17 cellular contexts compared by ENCODE assay signal in the genomic region with DNA sequence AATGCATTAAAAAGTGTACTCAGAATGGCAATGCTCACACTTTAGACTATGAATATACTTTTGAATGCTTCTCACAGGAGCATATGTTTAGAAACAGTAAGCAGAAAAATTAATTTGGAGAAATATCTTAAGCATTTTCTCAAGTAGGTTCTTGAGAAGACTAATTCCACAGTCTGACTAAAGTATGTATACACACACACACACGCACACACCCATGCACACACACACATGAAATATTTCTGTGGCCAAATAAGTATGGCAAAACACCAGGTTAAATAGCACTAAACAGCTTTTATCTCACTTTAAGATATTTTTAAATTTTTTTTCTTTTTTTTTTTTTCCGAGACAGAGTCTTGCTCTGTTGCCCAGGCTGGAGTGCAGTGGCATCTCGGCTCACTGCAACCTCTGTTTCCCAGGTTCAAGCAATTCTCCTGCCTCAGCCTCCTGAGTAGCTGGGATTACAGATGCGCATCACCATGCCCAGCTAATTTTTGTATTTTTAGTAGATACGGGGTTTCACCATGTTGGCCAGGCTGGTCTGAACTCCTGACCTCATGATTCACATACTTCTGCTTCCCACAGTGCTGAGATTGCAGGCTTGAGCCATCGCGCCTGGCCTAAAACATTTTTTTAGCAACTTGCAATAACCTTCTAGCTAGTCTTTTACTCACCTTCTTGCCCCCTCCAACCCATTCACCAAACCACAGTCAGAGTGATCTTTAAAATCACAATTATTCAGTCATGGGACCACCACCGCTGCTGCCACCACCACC.
DNase-seq lines count a peak whose midpoint lies in the region; ATAC-seq and TF ChIP-seq lines count a peak whose summit lies in the region.
"Had no signal": no experiment of that assay in that cellular context is flagged by ENCODE, and none has a peak within 500 bp of the region (broad histone marks: within the 10 kb centered on the region; RNA-seq: fewer than 3 reads in every experiment).

No MANE protein-coding gene starts in this region.

- intact Hi-C loops in IMR-90 (cut with micrococcal nuclease) (no loop called here), uterus (cut with DNase I; ENCODE audit: low total_unique reads) (no loop called here)

- H2BK15ac ChIP-seq in IMR-90 (ENCODE audit: low read depth, low read length), result no peak overlapping the region

- POLR2A ChIA-PET in IMR-90 (lab: Charles Lee; ENCODE audit: unreplicated experiment), result interaction anchor here (0.7 kb wide), 1 partner anchor 55 kb away, joined by 3 read pairs; no protein-coding TSS in a partner anchor

- H3K4ac ChIP-seq in IMR-90 (ENCODE audit: low read depth, low read length), result no peak overlapping the region

- in situ Hi-C loops in IMR-90 (cut with MboI; ENCODE audit: low sequenced_read_pairs), result no loop called here

- H2AK9ac ChIP-seq in IMR-90 (replicated peaks; ENCODE audit: low read depth, low read length, poor library complexity), result no peak overlapping the region

- 50% methylated on average over 1 of the region's 8 CpGs; no CpG with 5 or more reads in 1 of the 2 experiments for WGBS in IMR-90 (ENCODE audit: extremely low coverage in 2 of 2, insufficient read length in 1 of 2), 2 experiments

- no TSS peak for BruUV-seq in IMR-90 (replicated peaks; lab: Mats Ljungman, UMichigan)

- TF ChIP-seq POLR2A in IMR-90 (IDR thresholded peaks at IDR 0.05; ENCODE audit: low read depth, low read length) (no peak), uterus (IDR thresholded peaks at IDR 0.05) (no peak)

- TF ChIP-seq RAD21 in IMR-90 (IDR thresholded peaks at IDR 0.05; ENCODE audit: low read length), result no peak

- ATAC-seq in IMR-90 (ENCODE audit: low read depth), result peak; percentile 53; the same call in 1 of the 2 replicates
- ATAC-seq: effector memory CD8-positive, alpha-beta T cell; gastrocnemius medialis had no signal

- H3K14ac ChIP-seq in IMR-90 (replicated peaks; ENCODE audit: low read depth, low read length), result no peak overlapping the region

- no peaks in the 10 kb centered on the region for H4K20me1 ChIP-seq in IMR-90 (ENCODE audit: insufficient read depth, low read length)

- dilution Hi-C loops in IMR-90 (cut with HindIII; ENCODE audit: low sequenced_read_pairs, unreplicated experiment), result no loop called here

- DNase-seq in A172 (ENCODE audit: low spot score) (peak; percentile 51), IMR-90 (peak; percentile 60), adipocyte (ENCODE audit: low read depth) (peak; percentile 30), foreskin fibroblast (peak; percentile 52 to 64), germinal center (ENCODE audit: low spot score) (no peak), uterus (no peak), NCI-H1105 treated with DMSO at 0.1 percent for 48 hours (lab: John Stamatoyannopoulos, UW) (no peak), retina (no peak)
- DNase-seq: activated CD4-positive, alpha-beta memory T cell treated with anti-CD3 and anti-CD28 coated beads, Interleukin-2, amount 10 ng/mL, durations not matched to agents 7 days and 5 days; activated T-cell treated with anti-CD3 and anti-CD28 coated beads, Interleukin-2, amount 50 U/mL, for 48 hours; CD4-positive, alpha-beta T cell; effector memory CD8-positive, alpha-beta T cell; gastrocnemius medialis; Kasumi-1; NCI-H1694 treated with DMSO at 0.1 percent for 48 hours; NCI-H446 treated with DMSO at 0.1 percent for 48 hours had no signal

- no peak overlapping the region for H2BK120ac ChIP-seq in IMR-90 (ENCODE audit: low read depth, low read length)

- no peak overlapping the region for H3K56ac ChIP-seq in IMR-90 (ENCODE audit: extremely low read depth, insufficient read depth, low read length)

- H3K18ac ChIP-seq in IMR-90 (ENCODE audit: low read depth, low read length), result no peak overlapping the region

- TF ChIP-seq CTCF in IMR-90 (conservative IDR thresholded peaks at IDR 0.05; ENCODE audit: low read depth, low read length), result no peak
- TF ChIP-seq CTCF in foreskin fibroblast (IDR thresholded peaks at IDR 0.05; ENCODE audit: low read depth, low read length), result no peak
- TF ChIP-seq CTCF in uterus (IDR thresholded peaks at IDR 0.05), result no peak

- no peak overlapping the region for H2BK5ac ChIP-seq in IMR-90 (ENCODE audit: low read depth, low read length, poor library complexity, severe bottlenecking)

- H3K23ac ChIP-seq in IMR-90 (ENCODE audit: low read depth, low read length), result no peak overlapping the region

- no peaks in the 10 kb centered on the region for H3K9me1 ChIP-seq in IMR-90 (ENCODE audit: insufficient read depth, low read length)

- H3K9me3 ChIP-seq in IMR-90 (ENCODE audit: control insufficient read depth, insufficient read depth, low read length), result no peaks in the 10 kb centered on the region
- no peaks in the 10 kb centered on the region for H3K9me3 ChIP-seq in adipocyte (ENCODE audit: control insufficient read depth, low read length)
- H3K9me3 ChIP-seq in uterus, result no peaks in the 10 kb centered on the region
- H3K9me3 ChIP-seq: gastrocnemius medialis, right atrium auricular region had no signal

- CTCF ChIA-PET in IMR-90 (lab: Yijun Ruan, JAX), result interaction anchor here (0.5 to 1.1 kb wide), 5 partner anchors 20 to 1860 kb away, joined by 3 to 6 read pairs (median 3); no protein-coding TSS in a partner anchor

- no peak overlapping the region for H4K91ac ChIP-seq in IMR-90 (ENCODE audit: insufficient read depth, low read depth, low read length)

- no peak overlapping the region for H2AK5ac ChIP-seq in IMR-90 (ENCODE audit: low read depth, low read length)

- H3K36me3 ChIP-seq in IMR-90 (ENCODE audit: control insufficient read depth, insufficient read depth, low read length) (no peaks in the 10 kb centered on the region), adipocyte (ENCODE audit: control insufficient read depth, insufficient read depth, low read length, severe bottlenecking) (no peaks in the 10 kb centered on the region), uterus (no peaks in the 10 kb centered on the region)
- H3K36me3 ChIP-seq: gastrocnemius medialis, right atrium auricular region had no signal

- H3K79me1 ChIP-seq in IMR-90 (ENCODE audit: low read depth in 1 of 2, low read length in 2 of 2), result no peaks in the 10 kb centered on the region

- no peak overlapping the region for H3K27ac ChIP-seq in IMR-90 (ENCODE audit: insufficient read depth, low read length)
- H3K27ac ChIP-seq in uterus, result no peak overlapping the region
- H3K27ac ChIP-seq: gastrocnemius medialis, right atrium auricular region had no signal

- H3K9ac ChIP-seq in IMR-90 (ENCODE audit: low read depth, low read length) (no peak overlapping the region), adipocyte (ENCODE audit: low read length) (no peak overlapping the region)

- no peaks in the 10 kb centered on the region for H3K27me3 ChIP-seq in IMR-90 (ENCODE audit: control insufficient read depth, insufficient read depth, low read length)
- no peaks in the 10 kb centered on the region for H3K27me3 ChIP-seq in adipocyte (replicated peaks; ENCODE audit: control insufficient read depth, insufficient read depth, low read length)
- no peaks in the 10 kb centered on the region for H3K27me3 ChIP-seq in uterus
- H3K27me3 ChIP-seq: gastrocnemius medialis, right atrium auricular region had no signal

- no peak overlapping the region for H3K4me2 ChIP-seq in IMR-90 (ENCODE audit: low read depth, low read length)

- no peak overlapping the region for H4K5ac ChIP-seq in IMR-90 (ENCODE audit: low read depth, low read length)

- H3K4me3 ChIP-seq in IMR-90 (ENCODE audit: insufficient read depth, low read depth, low read length), result no peak overlapping the region
- no peak overlapping the region for H3K4me3 ChIP-seq in adipocyte (ENCODE audit: low read length)
- H3K4me3 ChIP-seq in foreskin fibroblast (ENCODE audit: low read depth in 1 of 2, low read length in 2 of 2), result no peak overlapping the region
- H3K4me3 ChIP-seq in uterus, result no peak overlapping the region
- H3K4me3 ChIP-seq: gastrocnemius medialis, right atrium auricular region had no signal

- H4K8ac ChIP-seq in IMR-90 (ENCODE audit: low read depth in 2 of 2, low read length in 2 of 2), result no peak overlapping the region

- H3K4me1 ChIP-seq in IMR-90 (ENCODE audit: control insufficient read depth, insufficient read depth, low read length) (peaks cover 5% of the 10 kb centered on the region; the same call in 1 of the 2 replicates), adipocyte (ENCODE audit: control insufficient read depth, insufficient read depth, low read length) (peaks cover 13% of the 10 kb centered on the region), uterus (no peaks in the 10 kb centered on the region)
- H3K4me1 ChIP-seq: gastrocnemius medialis, right atrium auricular region had no signal

- H2AFZ ChIP-seq in IMR-90 (replicated peaks; ENCODE audit: low read length, poor library complexity), result no peak overlapping the region

- no peak overlapping the region for H2BK20ac ChIP-seq in IMR-90 (ENCODE audit: low read depth, low read length)

TF ChIP-seq in IMR-90, 13 proteins besides CTCF, POLR2A, EP300 and RAD21 (continues in another document):
- TF ChIP-seq RFX5 (IDR thresholded peaks at IDR 0.05; ENCODE audit: low read depth, low read length) (no peak), BHLHE40 (IDR thresholded peaks at IDR 0.05; ENCODE audit: low read depth, low read length) (no peak), SMC3 (IDR thresholded peaks at IDR 0.05; ENCODE audit: low read depth, low read length) (no peak), FOS (IDR thresholded peaks at IDR 0.05; ENCODE audit: low read depth, low read length) (no peak), RCOR1 (IDR thresholded peaks at IDR 0.05; ENCODE audit: insufficient replicate concordance, low read length) (no peak), MAZ (IDR thresholded peaks at IDR 0.05; ENCODE audit: borderline replicate concordance, low read depth, low read length) (no peak), MXI1 (IDR thresholded peaks at IDR 0.05; ENCODE audit: borderline replicate concordance, low read depth, low read length) (no peak)
- TF ChIP-seq, protein P1, sequence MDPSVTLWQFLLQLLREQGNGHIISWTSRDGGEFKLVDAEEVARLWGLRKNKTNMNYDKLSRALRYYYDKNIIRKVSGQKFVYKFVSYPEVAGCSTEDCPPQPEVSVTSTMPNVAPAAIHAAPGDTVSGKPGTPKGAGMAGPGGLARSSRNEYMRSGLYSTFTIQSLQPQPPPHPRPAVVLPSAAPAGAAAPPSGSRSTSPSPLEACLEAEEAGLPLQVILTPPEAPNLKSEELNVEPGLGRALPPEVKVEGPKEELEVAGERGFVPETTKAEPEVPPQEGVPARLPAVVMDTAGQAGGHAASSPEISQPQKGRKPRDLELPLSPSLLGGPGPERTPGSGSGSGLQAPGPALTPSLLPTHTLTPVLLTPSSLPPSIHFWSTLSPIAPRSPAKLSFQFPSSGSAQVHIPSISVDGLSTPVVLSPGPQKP (IDR thresholded peaks at IDR 0.05; ENCODE audit: borderline replicate concordance, low read depth, low read length), result no peak
- TF ChIP-seq, protein P2, sequence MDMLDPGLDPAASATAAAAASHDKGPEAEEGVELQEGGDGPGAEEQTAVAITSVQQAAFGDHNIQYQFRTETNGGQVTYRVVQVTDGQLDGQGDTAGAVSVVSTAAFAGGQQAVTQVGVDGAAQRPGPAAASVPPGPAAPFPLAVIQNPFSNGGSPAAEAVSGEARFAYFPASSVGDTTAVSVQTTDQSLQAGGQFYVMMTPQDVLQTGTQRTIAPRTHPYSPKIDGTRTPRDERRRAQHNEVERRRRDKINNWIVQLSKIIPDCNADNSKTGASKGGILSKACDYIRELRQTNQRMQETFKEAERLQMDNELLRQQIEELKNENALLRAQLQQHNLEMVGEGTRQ (IDR thresholded peaks at IDR 0.05; ENCODE audit: low read depth, low read length), result no peak

Comparison
In these comparisons a context has a peak if more than half of its experiments do, and no peak if none do; other contexts are left out.
1. DNase-seq: peak in A172 (single experiment), IMR-90 (single experiment), adipocyte (single experiment) and foreskin fibroblast (2 of 2); none in germinal center (single experiment), uterus (0 of 2), NCI-H1105 treated with DMSO at 0.1 percent for 48 hours (single experiment) and retina (single experiment).